In the genomic region with DNA sequence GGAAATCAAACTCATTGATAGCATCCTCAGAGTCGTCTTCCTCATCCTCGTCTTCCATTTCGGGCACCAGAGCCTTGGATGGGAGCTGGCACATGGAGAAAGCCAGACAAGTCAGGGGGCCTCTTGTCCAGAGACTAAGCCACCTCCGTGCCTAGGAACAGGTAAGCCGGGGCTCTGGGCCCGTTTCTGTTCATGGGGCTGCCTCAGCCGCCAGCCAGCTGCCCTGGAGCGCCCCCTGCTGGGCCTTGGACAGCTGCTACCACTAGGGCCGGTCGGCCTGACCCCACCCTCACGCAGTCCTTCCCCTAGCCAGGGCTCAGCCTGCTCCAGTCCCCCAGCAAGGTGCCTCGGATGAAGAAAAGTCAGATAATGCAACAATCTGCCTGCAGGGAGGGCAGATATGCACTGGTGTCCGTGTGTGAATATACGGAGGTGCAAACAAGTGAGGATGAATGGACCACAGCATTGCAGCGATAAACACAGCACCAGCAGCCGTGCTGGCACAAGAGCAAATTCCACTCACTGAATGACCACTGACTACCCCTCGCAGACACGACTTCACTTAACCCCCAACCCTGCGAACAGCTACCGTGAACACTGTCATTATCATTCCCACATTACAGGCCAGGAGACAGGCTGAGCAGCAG, we compare ENCODE assay signal across 8 cellular contexts. TPM values are rescaled to one million over a fixed set of nuclear protein-coding genes. Genes with fewer than 3 reads are reported as not detected.
A peak's percentile ranks its signal among the peaks of the same experiment; 100 is the strongest.
DNase-seq lines count a peak whose midpoint lies in the region; ATAC-seq and TF ChIP-seq lines count a peak whose summit lies in the region.

No MANE protein-coding gene starts in this region.

- H2AFZ ChIP-seq in GM23338: no peak overlapping the region

- no peak overlapping the region for H3K27ac ChIP-seq in GM23338 (ENCODE audit: low read depth)

- DNase-seq in AG08396 (ENCODE audit: low spot score) (peak; percentile 90), GM23338 (ENCODE audit: low spot score) (peak; percentile 85), SHP77 treated with DMSO at 0.1 percent for 48 hours (lab: John Stamatoyannopoulos, UW) (peak; percentile 24), head of caudate nucleus (peak in 41 of 42 donors; percentile 56 to 90 (median 78)), putamen (ENCODE audit: low spot score) (peak; percentile 43)
- peak; percentile 82 for DNase-seq in activated naive CD4-positive, alpha-beta T cell treated with Interleukin-2 at 50 U/mL for 16 hours

- no peak overlapping the region for H3K4me3 Mint-ChIP-seq in GM23338

- no peak overlapping the region for H3K4me2 ChIP-seq in GM23338

- H3K9me2 ChIP-seq in GM23338 (ENCODE audit: insufficient read depth): no peaks in the 10 kb centered on the region

- peak; percentile 83 to 93 for TF ChIP-seq CTCF in GM23338 (conservative IDR thresholded peaks at IDR 0.05; ENCODE audit: low read depth in 2 of 2)

- H3K36me3 ChIP-seq in GM23338 (ENCODE audit: insufficient read depth): peaks cover 17% of the 10 kb centered on the region; the same call in 1 of the 2 replicates

- peak; percentile 92 for ATAC-seq in GM23338
- ATAC-seq in HG02852 (IDR thresholded peaks at IDR 0.05; ENCODE audit: unreplicated experiment): no peak
- no peak for ATAC-seq in GM18498 (IDR thresholded peaks at IDR 0.05; ENCODE audit: unreplicated experiment)

- H4K20me1 ChIP-seq in GM23338 (replicated peaks; ENCODE audit: insufficient read depth): peaks cover 20% of the 10 kb centered on the region

- H3K4me1 ChIP-seq in GM23338 (ENCODE audit: insufficient read depth): no peaks in the 10 kb centered on the region

- H3F3A ChIP-seq in GM23338 (replicated peaks; ENCODE audit: low read depth): peaks cover 3% of the 10 kb centered on the region; the same call in 1 of the 2 replicates

- H3K27me3 ChIP-seq in GM23338 (ENCODE audit: insufficient read depth): no peaks in the 10 kb centered on the region

- intact Hi-C loops in head of caudate nucleus (cut with DNase I): loop anchor here (5.0 kb wide), 1 partner anchor 117 kb away; no protein-coding TSS in a partner anchor

- H3K36me3 Mint-ChIP-seq in GM23338 (ENCODE audit: low read depth): peaks cover 86% of the 10 kb centered on the region

- peaks cover 17% of the 10 kb centered on the region for H3K79me2 ChIP-seq in GM23338 (replicated peaks; ENCODE audit: insufficient read depth)

- no peak overlapping the region for H3K4me3 ChIP-seq in GM23338

- peaks cover 21% of the 10 kb centered on the region for H3K4me1 Mint-ChIP-seq in GM23338

- peaks cover 12% of the 10 kb centered on the region for H3K27me3 Mint-ChIP-seq in GM23338 (ENCODE audit: insufficient read depth, low read depth, poor library complexity)

- peaks cover 3% of the 10 kb centered on the region; the same call in 1 of the 3 replicates for H3K9me3 Mint-ChIP-seq in GM23338

- H3K27ac Mint-ChIP-seq in GM23338: no peak overlapping the region

TF ChIP-seq in GM23338, 12 proteins besides CTCF, POLR2A, EP300 and RAD21 (continues in another document):
- TF ChIP-seq EZH2 (IDR thresholded peaks at IDR 0.05; ENCODE audit: low read depth, unreplicated experiment) (no peak), POLR2AphosphoS5 (IDR thresholded peaks at IDR 0.05; ENCODE audit: low read depth) (no peak)
- TF ChIP-seq, protein P1, sequence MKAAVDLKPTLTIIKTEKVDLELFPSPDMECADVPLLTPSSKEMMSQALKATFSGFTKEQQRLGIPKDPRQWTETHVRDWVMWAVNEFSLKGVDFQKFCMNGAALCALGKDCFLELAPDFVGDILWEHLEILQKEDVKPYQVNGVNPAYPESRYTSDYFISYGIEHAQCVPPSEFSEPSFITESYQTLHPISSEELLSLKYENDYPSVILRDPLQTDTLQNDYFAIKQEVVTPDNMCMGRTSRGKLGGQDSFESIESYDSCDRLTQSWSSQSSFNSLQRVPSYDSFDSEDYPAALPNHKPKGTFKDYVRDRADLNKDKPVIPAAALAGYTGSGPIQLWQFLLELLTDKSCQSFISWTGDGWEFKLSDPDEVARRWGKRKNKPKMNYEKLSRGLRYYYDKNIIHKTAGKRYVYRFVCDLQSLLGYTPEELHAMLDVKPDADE (IDR thresholded peaks at IDR 0.05): no peak
- TF ChIP-seq, protein P2, sequence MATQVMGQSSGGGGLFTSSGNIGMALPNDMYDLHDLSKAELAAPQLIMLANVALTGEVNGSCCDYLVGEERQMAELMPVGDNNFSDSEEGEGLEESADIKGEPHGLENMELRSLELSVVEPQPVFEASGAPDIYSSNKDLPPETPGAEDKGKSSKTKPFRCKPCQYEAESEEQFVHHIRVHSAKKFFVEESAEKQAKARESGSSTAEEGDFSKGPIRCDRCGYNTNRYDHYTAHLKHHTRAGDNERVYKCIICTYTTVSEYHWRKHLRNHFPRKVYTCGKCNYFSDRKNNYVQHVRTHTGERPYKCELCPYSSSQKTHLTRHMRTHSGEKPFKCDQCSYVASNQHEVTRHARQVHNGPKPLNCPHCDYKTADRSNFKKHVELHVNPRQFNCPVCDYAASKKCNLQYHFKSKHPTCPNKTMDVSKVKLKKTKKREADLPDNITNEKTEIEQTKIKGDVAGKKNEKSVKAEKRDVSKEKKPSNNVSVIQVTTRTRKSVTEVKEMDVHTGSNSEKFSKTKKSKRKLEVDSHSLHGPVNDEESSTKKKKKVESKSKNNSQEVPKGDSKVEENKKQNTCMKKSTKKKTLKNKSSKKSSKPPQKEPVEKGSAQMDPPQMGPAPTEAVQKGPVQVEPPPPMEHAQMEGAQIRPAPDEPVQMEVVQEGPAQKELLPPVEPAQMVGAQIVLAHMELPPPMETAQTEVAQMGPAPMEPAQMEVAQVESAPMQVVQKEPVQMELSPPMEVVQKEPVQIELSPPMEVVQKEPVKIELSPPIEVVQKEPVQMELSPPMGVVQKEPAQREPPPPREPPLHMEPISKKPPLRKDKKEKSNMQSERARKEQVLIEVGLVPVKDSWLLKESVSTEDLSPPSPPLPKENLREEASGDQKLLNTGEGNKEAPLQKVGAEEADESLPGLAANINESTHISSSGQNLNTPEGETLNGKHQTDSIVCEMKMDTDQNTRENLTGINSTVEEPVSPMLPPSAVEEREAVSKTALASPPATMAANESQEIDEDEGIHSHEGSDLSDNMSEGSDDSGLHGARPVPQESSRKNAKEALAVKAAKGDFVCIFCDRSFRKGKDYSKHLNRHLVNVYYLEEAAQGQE (IDR thresholded peaks at IDR 0.05; ENCODE audit: unreplicated experiment): no peak

RNA-seq across cellular contexts. Expression of a gene that starts 11.9 kb away (rescaled TPM):
- total RNA-seq in GM23338 (2014; rRNA removed; shearing (Covaris generic)): 66.6 and 68.0 TPM in 2 replicates
- 53.8 and 53.9 TPM in 2 replicates for polyA plus RNA-seq in GM23338 (2016; fragmentation: Nextera tagmentation; extraction: Ambion mirVana)

RNA-seq across cellular contexts. Expression of a gene that starts 17.0 kb away (rescaled TPM):
- total RNA-seq in GM23338 (2014; rRNA removed; shearing (Covaris generic)): 25.5 and 31.9 TPM in 2 replicates
- polyA plus RNA-seq in GM23338 (2016; fragmentation: Nextera tagmentation; extraction: Ambion mirVana): 8.9 and 11.5 TPM in 2 replicates

RNA-seq across cellular contexts. Expression of a gene that starts 17.4 kb away (rescaled TPM):
- total RNA-seq in GM23338 (2014; rRNA removed; shearing (Covaris generic)): 131 and 140 TPM in 2 replicates
- 58.0 and 62.1 TPM in 2 replicates for polyA plus RNA-seq in GM23338 (2016; fragmentation: Nextera tagmentation; extraction: Ambion mirVana)

RNA-seq across cellular contexts. Expression of a gene that starts 59.6 kb away (rescaled TPM):
- 249 and 272 TPM in 2 replicates for total RNA-seq in GM23338 (2014; rRNA removed; shearing (Covaris generic))
- 103 and 109 TPM in 2 replicates for polyA plus RNA-seq in GM23338 (2016; fragmentation: Nextera tagmentation; extraction: Ambion mirVana)

Comparison
In these comparisons a context has a peak if more than half of its experiments do, and no peak if none do; other contexts are left out.
1. DNase-seq: peak in every context shown above with its lines; median percentile 90 in AG08396; 85 in GM23338; 82 in activated naive CD4-positive, alpha-beta T cell treated with Interleukin-2 at 50 U/mL for 16 hours; 78 in head of caudate nucleus; 43 in putamen; 24 in SHP77 treated with DMSO at 0.1 percent for 48 hours.